Comparison of ENCODE assay signal across 18 cellular contexts in the genomic region with DNA sequence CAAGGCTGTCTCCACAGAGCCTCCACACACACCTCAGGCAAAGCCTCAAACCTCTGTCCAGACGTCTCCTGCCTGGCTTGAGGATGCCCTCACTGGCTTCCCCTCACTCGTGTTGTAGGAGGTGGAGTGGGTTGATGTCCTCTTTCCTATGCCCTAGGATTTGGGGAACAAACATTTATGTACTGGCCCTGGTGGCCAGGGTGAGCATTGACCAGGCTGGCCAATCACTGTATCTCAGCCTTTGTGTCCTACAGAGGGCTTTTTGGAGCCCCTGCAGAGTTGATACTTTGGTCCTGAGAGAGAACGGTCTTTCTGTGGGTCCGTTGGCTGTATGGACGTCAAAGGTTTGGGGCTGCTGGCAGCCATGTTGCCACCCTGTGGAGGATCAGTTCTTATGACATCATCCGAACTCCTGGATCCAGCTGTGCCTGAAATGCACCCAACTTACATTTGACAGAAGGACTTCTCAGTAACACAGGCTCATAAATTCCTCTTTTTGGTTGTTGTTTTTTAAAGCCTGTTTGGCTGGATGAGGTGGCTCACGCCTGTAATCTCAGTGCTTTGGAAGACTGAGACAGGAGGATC. TPM values are rescaled to one million over a fixed set of nuclear protein-coding genes. Genes with fewer than 3 reads are reported as not detected.
DNase-seq lines count a peak whose midpoint lies in the region; ATAC-seq, FAIRE-seq and TF ChIP-seq lines count a peak whose summit lies in the region.
"Had no signal": no experiment of that assay in that cellular context is flagged by ENCODE, and none has a peak within 500 bp of the region (broad histone marks: within the 10 kb centered on the region; RNA-seq: fewer than 3 reads in every experiment).

No MANE protein-coding gene starts in this region.

- H2AFZ ChIP-seq in DND-41 (ENCODE audit: low read depth, low read length), result 0 out of 2 replicates have a peak overlapping the region, but pooled peaks have one; percentile 13
- H2AFZ ChIP-seq in H1 (ENCODE audit: low read length), result no peak overlapping the region
- H2AFZ ChIP-seq: GM23248 had no signal

- no peak overlapping the region for H2BK5ac ChIP-seq in H1 (ENCODE audit: low read depth, low read length)

- no peak overlapping the region for H4K8ac ChIP-seq in H1 (ENCODE audit: extremely low read depth, insufficient read depth, low read length)

- H3K23ac ChIP-seq in H1 (ENCODE audit: insufficient read length), result no peak overlapping the region

- H2BK15ac ChIP-seq in H1 (ENCODE audit: low read length), result no peak overlapping the region

- TF ChIP-seq RAD21 in H1 (IDR thresholded peaks at IDR 0.05 in 1 of 2, conservative IDR thresholded peaks at IDR 0.05 in 1 of 2; ENCODE audit: low read depth in 2 of 2, low read length in 2 of 2), result no peak

- H2BK12ac ChIP-seq in H1 (ENCODE audit: low read depth, low read length), result no peak overlapping the region

- 0 out of 2 replicates have a peak overlapping the region, but pooled peaks have one; percentile 70 for H2AK5ac ChIP-seq in H1 (ENCODE audit: low read depth, low read length)

- no peak overlapping the region for H3K4me3 Mint-ChIP-seq in HFFc6
- no peak overlapping the region for H3K4me3 Mint-ChIP-seq in type B pancreatic cell

- H3K4ac ChIP-seq in H1 (replicated peaks; ENCODE audit: insufficient read length, low read depth, low read length), result no peak overlapping the region

- ATAC-seq in DND-41 (ENCODE audit: insufficient read depth, low read depth), result no peak

- H3K9me3 ChIP-seq in DND-41 (ENCODE audit: insufficient read depth, low read length, severe bottlenecking) (no peaks in the 10 kb centered on the region), H1 (ENCODE audit: insufficient read depth in 2 of 2, low read depth in 1 of 2, low read length in 1 of 2) (no peaks in the 10 kb centered on the region)
- H3K9me3 ChIP-seq: esophagus squamous epithelium, ovary had no signal

- H3K27me3 Mint-ChIP-seq in HFFc6 (ENCODE audit: insufficient read depth), result peaks cover 7% of the 10 kb centered on the region
- H3K27me3 Mint-ChIP-seq in type B pancreatic cell, result no peaks in the 10 kb centered on the region
- H3K27me3 Mint-ChIP-seq: CD4-positive, CD25-positive, alpha-beta regulatory T cell; IgD-negative memory B cell had no signal

- H3K27me3 ChIP-seq in DND-41 (ENCODE audit: insufficient read depth, low read length, poor library complexity), result no peaks in the 10 kb centered on the region
- no peaks in the 10 kb centered on the region for H3K27me3 ChIP-seq in H1 (replicated peaks in 1 of 4; ENCODE audit: control insufficient read depth in 3 of 4, extremely low read depth in 1 of 4, insufficient read depth in 3 of 4, low read length in 3 of 4)
- H3K27me3 ChIP-seq: esophagus squamous epithelium, ovary had no signal

- H4K5ac ChIP-seq in H1 (ENCODE audit: insufficient read length, low read depth, low read length), result no peak overlapping the region

- no peak for TF ChIP-seq POLR2A in H1 (IDR thresholded peaks at IDR 0.05; ENCODE audit: control extremely low read depth in 1 of 2, low read depth in 2 of 2, low read length in 2 of 2)

- H3K36me3 Mint-ChIP-seq in HFFc6 (ENCODE audit: low read depth) (no peaks in the 10 kb centered on the region), type B pancreatic cell (no peaks in the 10 kb centered on the region)
- H3K36me3 Mint-ChIP-seq: CD4-positive, CD25-positive, alpha-beta regulatory T cell; IgD-negative memory B cell had no signal

- H3K4me1 ChIP-seq in DND-41 (ENCODE audit: insufficient read depth, low read length), result no peaks in the 10 kb centered on the region
- H3K4me1 ChIP-seq in H1 (replicated peaks in 1 of 4; ENCODE audit: control insufficient read depth in 3 of 4, insufficient read depth in 4 of 4, low read length in 3 of 4), result no peaks in the 10 kb centered on the region
- H3K4me1 ChIP-seq: esophagus squamous epithelium had no signal

- H3K27ac Mint-ChIP-seq in HFFc6 (no peak overlapping the region), type B pancreatic cell (no peak overlapping the region)
- H3K27ac Mint-ChIP-seq: IgD-negative memory B cell had no signal

- no peak overlapping the region for H2BK120ac ChIP-seq in H1 (replicated peaks; ENCODE audit: low read depth, low read length)

- DNase-seq in DND-41 (no peak), HFFc6 (no peak), H1 (ENCODE audit: low read depth in 1 of 2, low spot score in 2 of 2) (no peak), type B pancreatic cell (ENCODE audit: extremely low spot score, unreplicated experiment) (no peak), UCSD-AML1 (lab: John Stamatoyannopoulos, UW; ENCODE audit: unreplicated experiment) (no peak), hippocampal formation (lab: John Stamatoyannopoulos, UW) (no peak), NCI-H345 treated with DMSO at 0.1 percent for 48 hours (lab: John Stamatoyannopoulos, UW; ENCODE audit: unreplicated experiment) (no peak)
- DNase-seq: CD4-positive, CD25-positive, alpha-beta regulatory T cell; DMS79; esophagus squamous epithelium; GM23248; head of caudate nucleus; NCI-H1930; NCI-H446 treated with DMSO at 0.1 percent for 48 hours; ovary; stimulated activated CD4-positive, alpha-beta T cell treated with anti-CD3 and anti-CD28 coated beads, Interleukin-2, amount 100 ng/mL, for 24 hours had no signal

- H3K4me2 ChIP-seq in DND-41 (ENCODE audit: insufficient read depth, low read length) (no peak overlapping the region), H1 (ENCODE audit: insufficient read depth in 1 of 2, low read depth in 2 of 2, low read length in 2 of 2) (no peak overlapping the region)

- no peaks in the 10 kb centered on the region for H3K79me1 ChIP-seq in H1 (ENCODE audit: low read depth, low read length)

- POLR2A ChIA-PET in H1 (lab: Charles Lee; ENCODE audit: partially characterized antibody), result no interaction called here

- H3K79me2 ChIP-seq in DND-41 (ENCODE audit: insufficient read depth, low read length) (no peaks in the 10 kb centered on the region), H1 (ENCODE audit: control insufficient read depth in 1 of 2, insufficient read depth in 2 of 2, low read length in 2 of 2) (no peaks in the 10 kb centered on the region)

- TF ChIP-seq CTCF in DND-41 (IDR thresholded peaks at IDR 0.05; ENCODE audit: borderline replicate concordance, extremely low read depth, low read length, poor library complexity, severe bottlenecking) (no peak), HFFc6 (IDR thresholded peaks at IDR 0.05) (peak; percentile 48; the same call in 1 of the 2 replicates), H1 (IDR thresholded peaks at IDR 0.05; ENCODE audit: control extremely low read depth in 1 of 3, insufficient read depth in 1 of 3, low read depth in 1 of 3, low read length in 3 of 3) (0 out of 4 replicates have a peak, but pooled peaks of 1 of the 3 experiments have one; percentile 6), type B pancreatic cell (conservative IDR thresholded peaks at IDR 0.05) (peak; percentile 57)

- CTCF ChIA-PET in H1 (lab: Charles Lee; ENCODE audit: partially characterized antibody), result interaction anchor here (0.6 to 1.9 kb wide), 6 partner anchors 12 to 43 kb away, joined by 3 to 5 read pairs (median 4); partner anchors contain the start of gene INTS15

- no peak overlapping the region for H3K14ac ChIP-seq in H1 (ENCODE audit: insufficient read length)

- H3K9ac ChIP-seq in DND-41 (ENCODE audit: low read depth, low read length) (no peak overlapping the region), H1 (replicated peaks in 1 of 4; ENCODE audit: extremely low read depth in 1 of 4, low read depth in 3 of 4, low read length in 3 of 4) (no peak overlapping the region)
- H3K9ac ChIP-seq: GM23248 had no signal

- no peak overlapping the region for H4K91ac ChIP-seq in H1 (replicated peaks; ENCODE audit: insufficient read length, low read length)

- no peaks in the 10 kb centered on the region for H3K4me1 Mint-ChIP-seq in HFFc6 (ENCODE audit: low read depth)
- H3K4me1 Mint-ChIP-seq in type B pancreatic cell (ENCODE audit: unreplicated experiment), result no peaks in the 10 kb centered on the region

- FAIRE-seq in H1 (lab: Jason Lieb, UNC), result no peak

- H3K9me3 Mint-ChIP-seq in HFFc6, result no peaks in the 10 kb centered on the region
- no peaks in the 10 kb centered on the region for H3K9me3 Mint-ChIP-seq in type B pancreatic cell
- H3K9me3 Mint-ChIP-seq: CD4-positive, CD25-positive, alpha-beta regulatory T cell; IgD-negative memory B cell had no signal

- H3K18ac ChIP-seq in H1 (ENCODE audit: extremely low read depth, low read length), result no peak overlapping the region; the same call in 1 of the 2 replicates

- no peak overlapping the region for H3K27ac ChIP-seq in DND-41 (ENCODE audit: low read length)
- H3K27ac ChIP-seq in H1 (ENCODE audit: low read depth, low read length), result no peak overlapping the region
- H3K27ac ChIP-seq: esophagus squamous epithelium, GM23248, ovary had no signal

- H4K20me1 ChIP-seq in DND-41 (ENCODE audit: insufficient read depth, low read length) (no peaks in the 10 kb centered on the region), H1 (replicated peaks in 1 of 2; ENCODE audit: control insufficient read depth in 1 of 2, insufficient read depth in 2 of 2, low read length in 2 of 2) (no peaks in the 10 kb centered on the region)

- no peak overlapping the region for H2BK20ac ChIP-seq in H1 (ENCODE audit: low read length)

- no peak for TF ChIP-seq EP300 in H1 (IDR thresholded peaks at IDR 0.05; ENCODE audit: borderline replicate concordance in 1 of 2, low read depth in 2 of 2, low read length in 2 of 2)

- 88% methylated on average over 7 of the region's 7 CpGs; no CpG with 5 or more reads in 1 of the 2 experiments for WGBS in H1 (ENCODE audit: extremely low coverage in 1 of 2, insufficient coverage in 1 of 2, insufficient read length in 1 of 2, insufficient replicate concordance in 2 of 2, low coverage in 1 of 2, low lambda C conversion rate in 2 of 2, missing lambda C conversion rate in 1 of 2), 2 experiments

- H3K4me3 ChIP-seq in DND-41 (ENCODE audit: low read depth in 1 of 2, low read length in 2 of 2), result no peak overlapping the region
- no peak overlapping the region for H3K4me3 ChIP-seq in H1 (ENCODE audit: extremely low read depth in 1 of 4, insufficient read depth in 2 of 4, low read depth in 3 of 4, low read length in 4 of 4)
- H3K4me3 ChIP-seq: esophagus squamous epithelium, GM23248, lung, ovary had no signal

- H3K36me3 ChIP-seq in DND-41 (ENCODE audit: insufficient read depth, low read length) (no peaks in the 10 kb centered on the region), H1 (ENCODE audit: control insufficient read depth in 2 of 4, insufficient read depth in 4 of 4, low read length in 3 of 4) (no peaks in the 10 kb centered on the region)
- H3K36me3 ChIP-seq: esophagus squamous epithelium, ovary had no signal

- no peak overlapping the region for H3K56ac ChIP-seq in H1 (replicated peaks; ENCODE audit: insufficient read length, low read depth, low read length)

- no peaks in the 10 kb centered on the region; the same call in 1 of the 2 replicates for H3K23me2 ChIP-seq in H1 (ENCODE audit: low read depth, low read length)

RNA-seq across cellular contexts. Expression of gene GRID2IP, which starts 2.3 kb away (rescaled TPM):
- not detected for total RNA-seq in HFFc6 (2021; fragmentation: NEBNext Ultra II Directional; extraction: Animal tissue kit (Norgen Biotek cat#: 25700))
- 1.0 and 1.3 TPM in 2 replicates for total RNA-seq in H1 (2021; fragmentation: NEBNext Ultra II Directional; extraction: Animal tissue kit (Norgen Biotek cat#: 25700))
- 0.80 and 1.5 TPM in 2 replicates for polyA plus RNA-seq in H1 (2011; rRNA removed)
- polyA plus RNA-seq in H1 (2011; cell fraction: cytosol; rRNA removed), result 1.2 TPM
- polyA plus RNA-seq in H1 (2011; cell fraction: nucleus; rRNA removed), result 4.7 TPM
- 0.54 to 1.5 TPM (median 0.94 TPM) in 4 replicates for polyA plus RNA-seq in H1 (2012, experiment 1 of 2)
- polyA plus RNA-seq in H1 (2012, experiment 2 of 2), result 0.38 TPM
- 0.67 TPM for polyA plus RNA-seq in H1 (2013, experiment 1 of 2)
- polyA plus RNA-seq in H1 (2013, experiment 2 of 2), result 0.64 TPM
- 1.0 and 1.7 TPM in 2 replicates for polyA minus RNA-seq in H1 (2011; rRNA and poly(A)+ RNA removed)
- polyA minus RNA-seq in H1 (2011; cell fraction: cytosol; rRNA and poly(A)+ RNA removed), result 2.3 TPM
- 4.9 TPM for polyA minus RNA-seq in H1 (2011; cell fraction: nucleus; rRNA and poly(A)+ RNA removed)
- total RNA-seq in type B pancreatic cell (ENCODE audit: low replicate concordance), result 0.43 and 1.6 TPM in 2 replicates
- total RNA-seq: GM23248 had no signal
- polyA plus RNA-seq: GM23248 had no signal

RNA-seq across cellular contexts. Expression of gene ZDHHC4, which starts 23.7 kb away (rescaled TPM):
- total RNA-seq in HFFc6 (2021; fragmentation: NEBNext Ultra II Directional; extraction: Animal tissue kit (Norgen Biotek cat#: 25700)), result 10 to 100 TPM; 18.4 to 27.7 (median 25.2) TPM
- 50.2 and 50.8 TPM in 2 replicates for total RNA-seq in H1 (2021; fragmentation: NEBNext Ultra II Directional; extraction: Animal tissue kit (Norgen Biotek cat#: 25700))
- 171 and 174 TPM in 2 replicates for polyA plus RNA-seq in H1 (2011; rRNA removed)
- 99.9 TPM for polyA plus RNA-seq in H1 (2011; cell fraction: cytosol; rRNA removed)
- 88.3 TPM for polyA plus RNA-seq in H1 (2011; cell fraction: nucleus; rRNA removed)
- polyA plus RNA-seq in H1 (2012, experiment 1 of 2), result 49.5 to 61.1 TPM (median 51.8 TPM) in 4 replicates
- polyA plus RNA-seq in H1 (2012, experiment 2 of 2), result 83.8 TPM
- 58.5 TPM for polyA plus RNA-seq in H1 (2013, experiment 1 of 2)
- polyA plus RNA-seq in H1 (2013, experiment 2 of 2), result 61.2 TPM
- polyA minus RNA-seq in H1 (2011; rRNA and poly(A)+ RNA removed), result 155 TPM in 2 replicates
- 28.9 TPM for polyA minus RNA-seq in H1 (2011; cell fraction: cytosol; rRNA and poly(A)+ RNA removed)
- polyA minus RNA-seq in H1 (2011; cell fraction: nucleus; rRNA and poly(A)+ RNA removed), result 50.4 TPM
- total RNA-seq in type B pancreatic cell (ENCODE audit: low replicate concordance), result 62.0 and 67.9 TPM in 2 replicates

RNA-seq across cellular contexts. Expression of gene INTS15, which starts 36.3 kb away (rescaled TPM):
- total RNA-seq in HFFc6 (2021; fragmentation: NEBNext Ultra II Directional; extraction: Animal tissue kit (Norgen Biotek cat#: 25700)), result 10 to 100 TPM; 14.9 to 17.9 (median 17.4) TPM
- total RNA-seq in H1 (2021; fragmentation: NEBNext Ultra II Directional; extraction: Animal tissue kit (Norgen Biotek cat#: 25700)), result 25.7 and 26.1 TPM in 2 replicates
- polyA plus RNA-seq in H1 (2011; rRNA removed), result 23.0 and 37.3 TPM in 2 replicates
- 21.9 TPM for polyA plus RNA-seq in H1 (2011; cell fraction: cytosol; rRNA removed)
- polyA plus RNA-seq in H1 (2011; cell fraction: nucleus; rRNA removed), result 30.1 TPM
- 18.8 to 22.4 TPM (median 19.7 TPM) in 4 replicates for polyA plus RNA-seq in H1 (2012, experiment 1 of 2)
- polyA plus RNA-seq in H1 (2012, experiment 2 of 2), result 26.1 TPM
- polyA plus RNA-seq in H1 (2013, experiment 1 of 2), result 18.3 TPM
- 18.0 TPM for polyA plus RNA-seq in H1 (2013, experiment 2 of 2)
- 12.6 and 15.0 TPM in 2 replicates for polyA minus RNA-seq in H1 (2011; rRNA and poly(A)+ RNA removed)
- 18.3 TPM for polyA minus RNA-seq in H1 (2011; cell fraction: cytosol; rRNA and poly(A)+ RNA removed)
- polyA minus RNA-seq in H1 (2011; cell fraction: nucleus; rRNA and poly(A)+ RNA removed), result 12.6 TPM
- total RNA-seq in type B pancreatic cell (ENCODE audit: low replicate concordance), result 35.8 and 44.1 TPM in 2 replicates
